In the genomic region with DNA sequence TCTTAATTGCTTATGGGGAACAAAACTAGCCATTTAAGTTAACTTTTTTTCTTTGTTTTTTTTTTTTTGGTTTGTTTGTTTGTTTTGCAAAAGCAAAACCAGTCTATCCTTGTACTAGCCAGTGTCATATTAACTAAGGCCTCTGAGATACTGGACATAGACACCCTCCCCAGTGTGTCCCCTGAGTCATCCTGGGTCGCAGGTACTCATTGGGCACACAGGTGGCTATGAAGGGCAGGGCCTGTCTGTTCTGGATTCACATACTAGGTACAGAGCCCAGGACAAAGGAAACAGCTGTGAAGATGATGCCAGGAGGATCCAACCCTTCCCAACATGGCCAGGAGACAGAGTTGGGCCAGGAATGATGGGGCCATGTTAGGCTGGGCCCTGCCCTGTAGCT, we compare ENCODE assay signal across 26 cellular contexts.
"Had no signal": no experiment of that assay in that cellular context is flagged by ENCODE, and none has a peak within 500 bp of the region (broad histone marks: within the 10 kb centered on the region; RNA-seq: fewer than 3 reads in every experiment).

No MANE protein-coding gene starts in this region.

- H3K79me2 ChIP-seq: parathyroid adenoma had no signal

- H3K9me3 ChIP-seq: esophagus muscularis mucosa, lower lobe of right lung, right lobe of liver, thyroid gland, upper lobe of left lung had no signal

- H3K27ac Mint-ChIP-seq: naive thymus-derived CD4-positive, alpha-beta T cell; nephron; neural progenitor cell; progenitor cell of endocrine pancreas; stimulated activated naive CD8-positive, alpha-beta T cell treated with anti-CD3 and anti-CD28 coated beads, Interleukin-15, amount 100 ng/mL, for 72 hours had no signal

- H3K27me3 ChIP-seq: esophagus muscularis mucosa, foreskin keratinocyte, heart right ventricle, neural progenitor cell, right lobe of liver, thyroid gland, upper lobe of left lung had no signal

- DNase-seq: dermis blood vessel endothelial cell; effector memory CD4-positive, alpha-beta T cell; foreskin keratinocyte; glutamatergic neuron; heart right ventricle; hippocampal formation; left colon; left ventricle myocardium superior; lower lobe of right lung; naive thymus-derived CD4-positive, alpha-beta T cell; right lobe of liver; small intestine; stimulated activated CD4-positive, alpha-beta T cell treated with anti-CD3 and anti-CD28 coated beads, Interleukin-15, amount 100 ng/mL, for 24 hours; stimulated activated CD4-positive, alpha-beta T cell treated with anti-CD3 and anti-CD28 coated beads, Interleukin-2, amount 100 ng/mL, for 48 hours; stimulated activated naive CD4-positive, alpha-beta T cell; stimulated activated naive CD8-positive, alpha-beta T cell treated with anti-CD3 and anti-CD28 coated beads, Interleukin-15, amount 100 ng/mL, for 72 hours; thyroid gland; upper lobe of left lung had no signal

- H3K9me3 Mint-ChIP-seq: nephron; stimulated activated naive CD8-positive, alpha-beta T cell treated with anti-CD3 and anti-CD28 coated beads, Interleukin-15, amount 100 ng/mL, for 72 hours had no signal

- H3K9ac ChIP-seq: neural progenitor cell, parathyroid adenoma had no signal

- ATAC-seq: foreskin keratinocyte; heart right ventricle; left colon; left ventricle myocardium superior; lower lobe of right lung; naive thymus-derived CD4-positive, alpha-beta T cell; stimulated activated naive CD8-positive, alpha-beta T cell treated with anti-CD3 and anti-CD28 coated beads, Interleukin-15, amount 100 ng/mL, for 72 hours had no signal

- H3K4me1 ChIP-seq: esophagus muscularis mucosa, lower lobe of right lung, neural progenitor cell, parathyroid adenoma, right lobe of liver, upper lobe of left lung had no signal

- H3K27ac ChIP-seq: coronary artery, esophagus muscularis mucosa, heart right ventricle, lower lobe of right lung, neural progenitor cell, parathyroid adenoma, right lobe of liver, thyroid gland, upper lobe of left lung had no signal

- H3K36me3 Mint-ChIP-seq: naive thymus-derived CD4-positive, alpha-beta T cell; neural progenitor cell had no signal

- H3K27me3 Mint-ChIP-seq: stimulated activated naive CD8-positive, alpha-beta T cell treated with anti-CD3 and anti-CD28 coated beads, Interleukin-15, amount 100 ng/mL, for 72 hours had no signal

- H2AFZ ChIP-seq: neural progenitor cell, parathyroid adenoma had no signal

- FAIRE-seq: endothelial cell of umbilical vein, urothelium cell line had no signal

- H3K4me2 ChIP-seq: neural progenitor cell had no signal

- H3K4me3 ChIP-seq: coronary artery, esophagus muscularis mucosa, heart right ventricle, lower lobe of right lung, neural progenitor cell, right lobe of liver, thyroid gland, upper lobe of left lung had no signal

- H3K4me3 Mint-ChIP-seq: naive thymus-derived CD4-positive, alpha-beta T cell; nephron; neural progenitor cell; stimulated activated naive CD8-positive, alpha-beta T cell treated with anti-CD3 and anti-CD28 coated beads, Interleukin-15, amount 100 ng/mL, for 72 hours had no signal

- H3K36me3 ChIP-seq: esophagus muscularis mucosa, lower lobe of right lung, neural progenitor cell, right lobe of liver, thyroid gland, upper lobe of left lung had no signal

- H3K4me1 Mint-ChIP-seq: naive thymus-derived CD4-positive, alpha-beta T cell; neural progenitor cell; stimulated activated naive CD8-positive, alpha-beta T cell treated with anti-CD3 and anti-CD28 coated beads, Interleukin-15, amount 100 ng/mL, for 72 hours had no signal
